In genomic region chr4:25160714-25161598, GRCh38 we compare ENCODE assay signal across 8 cellular contexts. TPM values are rescaled to one million over a fixed set of nuclear protein-coding genes. Genes with fewer than 3 reads are reported as not detected.
A peak's percentile ranks its signal among the peaks of the same experiment; 100 is the strongest.
DNase-seq lines count a peak whose midpoint lies in the region; ATAC-seq and TF ChIP-seq lines count a peak whose summit lies in the region.

No MANE protein-coding gene starts in this region.

- peak overlapping the region; percentile 84 for H3K27ac Mint-ChIP-seq in activated naive CD8-positive, alpha-beta T cell treated with anti-CD3 and anti-CD28 coated beads for 36 hours

- H3K9me2 ChIP-seq in hepatocyte (replicated peaks; ENCODE audit: insufficient read depth) = no peaks in the 10 kb centered on the region

- H3K36me3 Mint-ChIP-seq in activated naive CD8-positive, alpha-beta T cell treated with anti-CD3 and anti-CD28 coated beads for 36 hours = peaks cover 22% of the 10 kb centered on the region

- H3K4me1 Mint-ChIP-seq in activated naive CD8-positive, alpha-beta T cell treated with anti-CD3 and anti-CD28 coated beads for 36 hours = peaks cover 27% of the 10 kb centered on the region

- peak overlapping the region; percentile 36 for H2AFZ ChIP-seq in hepatocyte
- peak overlapping the region; percentile 97 for H2AFZ ChIP-seq in smooth muscle cell (ENCODE audit: low read depth)

- TF ChIP-seq CTCF in LNCaP clone FGC (IDR thresholded peaks at IDR 0.05; ENCODE audit: control insufficient read depth, extremely low read depth, insufficient read depth) = no peak
- no peak for TF ChIP-seq CTCF in hepatocyte (IDR thresholded peaks at IDR 0.05; ENCODE audit: poor library complexity)
- no peak for TF ChIP-seq CTCF in smooth muscle cell (IDR thresholded peaks at IDR 0.05; ENCODE audit: borderline replicate concordance, insufficient read depth, poor library complexity, severe bottlenecking)

- H4K20me1 ChIP-seq in hepatocyte (ENCODE audit: insufficient read depth, poor library complexity, severe bottlenecking) (no peaks in the 10 kb centered on the region), smooth muscle cell (ENCODE audit: low read depth) (no peaks in the 10 kb centered on the region)

- H3K4me2 ChIP-seq in hepatocyte (peak overlapping the region; percentile 84), smooth muscle cell (peak overlapping the region; percentile 93)

- no peaks in the 10 kb centered on the region for H3F3A ChIP-seq in smooth muscle cell (ENCODE audit: low read depth)

- H3K9me3 ChIP-seq in hepatocyte (ENCODE audit: low read depth) (no peaks in the 10 kb centered on the region), smooth muscle cell (replicated peaks; ENCODE audit: low read depth) (no peaks in the 10 kb centered on the region)

- H3K4me1 ChIP-seq in hepatocyte (ENCODE audit: insufficient read depth) (peaks cover 12% of the 10 kb centered on the region), smooth muscle cell (ENCODE audit: low read depth) (peaks cover 10% of the 10 kb centered on the region)

- peak; percentile 41 for DNase-seq in NCI-H1436 treated with DMSO at 0.1 percent for 48 hours (lab: John Stamatoyannopoulos, UW)
- DNase-seq in NCI-H1436 (lab: John Stamatoyannopoulos, UW) = no peak
- no peak for DNase-seq in LNCaP clone FGC (ENCODE audit: low read depth)
- DNase-seq in activated naive CD8-positive, alpha-beta T cell treated with anti-CD3 and anti-CD28 coated beads for 36 hours = no peak
- DNase-seq in hepatocyte (ENCODE audit: low spot score) = peak; percentile 58
- no peak for DNase-seq in smooth muscle cell (lab: John Stamatoyannopoulos, UW; ENCODE audit: unreplicated experiment)
- no peak for DNase-seq in DMS79 (lab: John Stamatoyannopoulos, UW)

- peak; percentile 37 for ATAC-seq in GM21723 (IDR thresholded peaks at IDR 0.05; ENCODE audit: unreplicated experiment)

- H3K36me3 ChIP-seq in hepatocyte (replicated peaks; ENCODE audit: insufficient read depth, low read depth) (no peaks in the 10 kb centered on the region), smooth muscle cell (ENCODE audit: low read depth) (no peaks in the 10 kb centered on the region)

- peak overlapping the region; percentile 89 for H3K27ac ChIP-seq in hepatocyte
- H3K27ac ChIP-seq in smooth muscle cell (ENCODE audit: low read depth) = peak overlapping the region; percentile 88

- peak overlapping the region; percentile 88 for H3K9ac ChIP-seq in smooth muscle cell (ENCODE audit: low read depth)

- H3K4me3 Mint-ChIP-seq in activated naive CD8-positive, alpha-beta T cell treated with anti-CD3 and anti-CD28 coated beads for 36 hours = peak overlapping the region; percentile 84

- H3K4me3 ChIP-seq in LNCaP clone FGC (ENCODE audit: low read depth, low read length) = peak overlapping the region; percentile 95
- H3K4me3 ChIP-seq in hepatocyte = peak overlapping the region; percentile 36
- peak overlapping the region; percentile 78 for H3K4me3 ChIP-seq in smooth muscle cell

- no peaks in the 10 kb centered on the region for H3K9me3 Mint-ChIP-seq in activated naive CD8-positive, alpha-beta T cell treated with anti-CD3 and anti-CD28 coated beads for 36 hours

- H3K27me3 Mint-ChIP-seq in activated naive CD8-positive, alpha-beta T cell treated with anti-CD3 and anti-CD28 coated beads for 36 hours = no peaks in the 10 kb centered on the region

- peaks cover 18% of the 10 kb centered on the region for H3K79me2 ChIP-seq in hepatocyte
- no peaks in the 10 kb centered on the region for H3K79me2 ChIP-seq in smooth muscle cell (ENCODE audit: low read depth)

- 6% methylated on average over 16 of the region's 16 CpGs for WGBS in hepatocyte (ENCODE audit: low lambda C conversion rate, missing lambda C conversion rate)
- 5% methylated on average over 16 of the region's 16 CpGs for WGBS in smooth muscle cell (ENCODE audit: low lambda C conversion rate)

- H3K27me3 ChIP-seq in hepatocyte (no peaks in the 10 kb centered on the region), smooth muscle cell (ENCODE audit: low read depth) (no peaks in the 10 kb centered on the region)

RNA-seq across cellular contexts. Expression of gene SEPSECS, which starts 0.7 kb away (rescaled TPM):
- total RNA-seq in activated naive CD8-positive, alpha-beta T cell treated with anti-CD3 and anti-CD28 coated beads for 36 hours = 10 to 100 TPM; 11.4 to 11.6 TPM
- total RNA-seq in hepatocyte (8.5 and 10.3 TPM in 2 replicates), smooth muscle cell (7.7 and 8.4 TPM in 2 replicates)
- polyA plus RNA-seq in hepatocyte (3.0 and 3.2 TPM in 2 replicates), smooth muscle cell (1.6 and 4.2 TPM in 2 replicates)

Comparison
In these comparisons a context has a peak if more than half of its experiments do, and no peak if none do; other contexts are left out.
1. DNase-seq: peak in NCI-H1436 treated with DMSO at 0.1 percent for 48 hours (single experiment) and hepatocyte (single experiment); none in NCI-H1436 (single experiment), LNCaP clone FGC (single experiment), activated naive CD8-positive, alpha-beta T cell treated with anti-CD3 and anti-CD28 coated beads for 36 hours (single experiment), smooth muscle cell (single experiment) and DMS79 (single experiment).
2. H3K4me3 ChIP-seq: peak in every context shown above with its lines; median percentile 95 in LNCaP clone FGC; 78 in smooth muscle cell; 36 in hepatocyte.